Comparison of ENCODE assay signal across 15 cellular contexts in the genomic region with DNA sequence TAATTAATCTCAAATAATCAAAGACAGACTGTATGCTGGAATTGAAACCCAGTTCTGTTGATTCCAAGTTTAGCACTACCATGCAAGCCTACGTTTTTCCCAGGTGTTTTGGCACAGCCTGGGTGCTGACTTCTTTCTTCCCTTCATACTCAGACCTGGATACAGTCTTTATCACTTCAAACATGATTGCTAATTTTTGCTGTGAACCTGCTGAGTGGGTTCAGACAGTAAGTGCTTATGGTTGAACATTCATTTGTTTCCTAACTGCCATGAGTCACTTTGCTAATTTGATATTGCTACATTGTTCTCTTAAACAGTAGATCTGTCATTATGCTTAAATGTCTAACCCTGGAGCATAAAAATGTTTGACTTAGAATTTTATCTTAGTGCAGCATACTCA. TPM values are rescaled to one million over a fixed set of nuclear protein-coding genes. Genes with fewer than 3 reads are reported as not detected.
DNase-seq lines count a peak whose midpoint lies in the region; ATAC-seq and TF ChIP-seq lines count a peak whose summit lies in the region.
"Had no signal": no experiment of that assay in that cellular context is flagged by ENCODE, and none has a peak within 500 bp of the region (broad histone marks: within the 10 kb centered on the region; RNA-seq: fewer than 3 reads in every experiment).

No MANE protein-coding gene starts in this region.

- DNase-seq in activated naive CD4-positive, alpha-beta T cell treated with anti-CD3 and anti-CD28 coated beads for 36 hours, result peak; percentile 10
- DNase-seq in activated naive CD4-positive, alpha-beta T cell (lab: John Stamatoyannopoulos, UW), result no peak
- DNase-seq in RWPE1 (ENCODE audit: low spot score) (peak; percentile 31), epithelial cell of proximal tubule (ENCODE audit: low read depth) (peak; percentile 52), WERI-Rb-1 (no peak), HuH-7.5 (ENCODE audit: low spot score) (no peak)
- DNase-seq in stimulated activated effector memory CD8-positive, alpha-beta T cell treated with anti-CD3 and anti-CD28 coated beads, Interleukin-12 subunit alpha, Interleukin-12 subunit beta, amount 100 ng/mL, for 72 hours (ENCODE audit: low spot score in 2 of 2), result no peak
- DNase-seq: activated CD4-positive, alpha-beta T cell treated with anti-CD3 and anti-CD28 coated beads for 48 hours; Calu3; natural killer cell; NCI-H2081 treated with DMSO at 0.1 percent for 48 hours; Right ventricle myocardium superior; T-helper 2 cell had no signal

- peaks cover 10% of the 10 kb centered on the region for H3K4me1 Mint-ChIP-seq in activated naive CD4-positive, alpha-beta T cell treated with anti-CD3 and anti-CD28 coated beads for 36 hours (ENCODE audit: low read depth)
- peaks cover 5% of the 10 kb centered on the region for H3K4me1 Mint-ChIP-seq in stimulated activated effector memory CD8-positive, alpha-beta T cell treated with anti-CD3 and anti-CD28 coated beads, Interleukin-12 subunit alpha, Interleukin-12 subunit beta, amount 100 ng/mL, for 72 hours

- H3K4me3 ChIP-seq in epithelial cell of proximal tubule (ENCODE audit: low read depth, low read length) (no peak overlapping the region), WERI-Rb-1 (ENCODE audit: low read depth, low read length) (no peak overlapping the region)
- H3K4me3 ChIP-seq: lung had no signal

- no peaks in the 10 kb centered on the region for H3K27me3 Mint-ChIP-seq in activated naive CD4-positive, alpha-beta T cell treated with anti-CD3 and anti-CD28 coated beads for 36 hours (ENCODE audit: low read depth)

- H3K27ac ChIP-seq in RWPE1 (no peak overlapping the region), WERI-Rb-1 (no peak overlapping the region)

- no peaks in the 10 kb centered on the region for H3K27me3 ChIP-seq in WERI-Rb-1 (ENCODE audit: insufficient read depth, low read depth, severe bottlenecking)

- CTCF ChIA-PET in activated naive CD4-positive, alpha-beta T cell treated with anti-CD3 and anti-CD28 coated beads for 36 hours (lab: Charles Lee), result no interaction called here
- CTCF ChIA-PET in RWPE1 (lab: Yijun Ruan, JAX), result interaction anchor here (0.8 kb wide), 1 partner anchor 548 kb away, joined by 3 read pairs; no protein-coding TSS in a partner anchor

- peaks cover 16% of the 10 kb centered on the region for H3K36me3 Mint-ChIP-seq in activated naive CD4-positive, alpha-beta T cell treated with anti-CD3 and anti-CD28 coated beads for 36 hours (ENCODE audit: low read depth)
- H3K36me3 Mint-ChIP-seq in stimulated activated effector memory CD8-positive, alpha-beta T cell treated with anti-CD3 and anti-CD28 coated beads, Interleukin-12 subunit alpha, Interleukin-12 subunit beta, amount 100 ng/mL, for 72 hours, result peaks cover 98% of the 10 kb centered on the region

- peak; percentile 89 for ATAC-seq in stimulated activated effector memory CD8-positive, alpha-beta T cell treated with anti-CD3 and anti-CD28 coated beads, Interleukin-12 subunit alpha, Interleukin-12 subunit beta, amount 100 ng/mL, for 72 hours
- no peak for ATAC-seq in HG02970 (IDR thresholded peaks at IDR 0.05; ENCODE audit: low FRiP score, unreplicated experiment)
- ATAC-seq: natural killer cell had no signal

- no peaks in the 10 kb centered on the region for H3K9me3 Mint-ChIP-seq in activated naive CD4-positive, alpha-beta T cell treated with anti-CD3 and anti-CD28 coated beads for 36 hours
- no peaks in the 10 kb centered on the region for H3K9me3 Mint-ChIP-seq in stimulated activated effector memory CD8-positive, alpha-beta T cell treated with anti-CD3 and anti-CD28 coated beads, Interleukin-12 subunit alpha, Interleukin-12 subunit beta, amount 100 ng/mL, for 72 hours
- H3K9me3 Mint-ChIP-seq: natural killer cell had no signal

- H3K4me3 Mint-ChIP-seq in activated naive CD4-positive, alpha-beta T cell treated with anti-CD3 and anti-CD28 coated beads for 36 hours, result no peak overlapping the region
- no peak overlapping the region for H3K4me3 Mint-ChIP-seq in stimulated activated effector memory CD8-positive, alpha-beta T cell treated with anti-CD3 and anti-CD28 coated beads, Interleukin-12 subunit alpha, Interleukin-12 subunit beta, amount 100 ng/mL, for 72 hours
- H3K4me3 Mint-ChIP-seq: natural killer cell had no signal

- no peak overlapping the region for H3K27ac Mint-ChIP-seq in activated naive CD4-positive, alpha-beta T cell treated with anti-CD3 and anti-CD28 coated beads for 36 hours
- peak overlapping the region; percentile 18 for H3K27ac Mint-ChIP-seq in stimulated activated effector memory CD8-positive, alpha-beta T cell treated with anti-CD3 and anti-CD28 coated beads, Interleukin-12 subunit alpha, Interleukin-12 subunit beta, amount 100 ng/mL, for 72 hours
- H3K27ac Mint-ChIP-seq: natural killer cell had no signal

- peaks cover 26% of the 10 kb centered on the region for H3K36me3 ChIP-seq in WERI-Rb-1

- no peak for TF ChIP-seq CTCF in RWPE1 (conservative IDR thresholded peaks at IDR 0.05; ENCODE audit: low read depth)
- TF ChIP-seq CTCF in epithelial cell of proximal tubule (conservative IDR thresholded peaks at IDR 0.05; ENCODE audit: low read depth, low read length), result no peak
- TF ChIP-seq CTCF in WERI-Rb-1 (IDR thresholded peaks at IDR 0.05; ENCODE audit: low read depth, low read length), result no peak

- POLR2A ChIA-PET in RWPE1 (lab: Yijun Ruan, JAX; ENCODE audit: low non-redundant PET), result no interaction called here

- intact Hi-C loops in activated naive CD4-positive, alpha-beta T cell treated with anti-CD3 and anti-CD28 coated beads for 36 hours (cut with micrococcal nuclease), result no loop called here

- no peaks in the 10 kb centered on the region for H3K9me3 ChIP-seq in WERI-Rb-1 (ENCODE audit: severe bottlenecking)

RNA-seq across cellular contexts. Expression of gene PAAF1, which starts 12.2 kb away (rescaled TPM):
- total RNA-seq in activated naive CD4-positive, alpha-beta T cell treated with anti-CD3 and anti-CD28 coated beads for 36 hours, result 10 to 100 TPM; 29.7 to 30.4 TPM
- 6.0 and 6.5 TPM in 2 replicates for total RNA-seq in epithelial cell of proximal tubule

RNA-seq across cellular contexts. Expression of gene COA4, which starts 12.4 kb away (rescaled TPM):
- 10 to 100 TPM; 87.8 to 94.2 TPM for total RNA-seq in activated naive CD4-positive, alpha-beta T cell treated with anti-CD3 and anti-CD28 coated beads for 36 hours
- 133 and 134 TPM in 2 replicates for total RNA-seq in epithelial cell of proximal tubule

Comparison
In these comparisons a context has a peak if more than half of its experiments do, and no peak if none do; other contexts are left out.
1. DNase-seq: peak in activated naive CD4-positive, alpha-beta T cell treated with anti-CD3 and anti-CD28 coated beads for 36 hours (single experiment), RWPE1 (single experiment) and epithelial cell of proximal tubule (single experiment); none in activated naive CD4-positive, alpha-beta T cell (0 of 4), stimulated activated effector memory CD8-positive, alpha-beta T cell treated with anti-CD3 and anti-CD28 coated beads, Interleukin-12 subunit alpha, Interleukin-12 subunit beta, amount 100 ng/mL, for 72 hours (0 of 2), WERI-Rb-1 (single experiment) and HuH-7.5 (single experiment).